ENCODE assay signal across 29 cellular contexts in the genomic region with DNA sequence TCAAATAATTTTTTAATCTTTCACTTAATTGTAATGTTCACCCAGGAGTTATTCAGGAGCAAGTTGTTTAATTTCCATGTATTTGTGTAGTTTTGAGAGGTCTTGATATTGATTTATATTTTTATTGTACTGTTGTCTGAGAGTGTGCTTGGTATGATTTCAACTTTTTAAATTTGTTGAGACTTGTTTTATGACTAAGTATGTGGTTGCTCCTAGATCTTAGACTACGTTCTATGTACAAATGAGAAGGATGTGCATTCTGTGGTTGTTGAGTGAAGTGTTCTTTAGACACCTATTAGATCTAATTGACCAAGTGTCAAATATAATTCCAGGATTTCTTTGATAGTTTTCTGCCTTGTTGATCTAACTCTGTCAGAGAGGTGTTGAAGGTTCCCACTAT.
DNase-seq lines count a peak whose midpoint lies in the region; ATAC-seq, FAIRE-seq and TF ChIP-seq lines count a peak whose summit lies in the region.
"Had no signal": no experiment of that assay in that cellular context is flagged by ENCODE, and none has a peak within 500 bp of the region (broad histone marks: within the 10 kb centered on the region; RNA-seq: fewer than 3 reads in every experiment).

No MANE protein-coding gene starts in this region.

- FAIRE-seq in frontal cortex (lab: Jason Lieb, UNC): no peak
- FAIRE-seq: A549, GM12878, GM12892, GM18507, GM19239 had no signal

- intact Hi-C loops in MCF 10A (cut with micrococcal nuclease): no loop called here
- intact Hi-C loops in breast epithelium (cut with DNase I; ENCODE audit: low total_unique reads): no loop called here
- intact Hi-C loops in mammary epithelial cell (cut with micrococcal nuclease): no loop called here

- H3K27me3 Mint-ChIP-seq in MCF 10A (ENCODE audit: insufficient read depth, unreplicated experiment): no peaks in the 10 kb centered on the region
- H3K27me3 Mint-ChIP-seq: B cell; CD4-positive, alpha-beta memory T cell; CD4-positive, CD25-positive, alpha-beta regulatory T cell; CD8-positive, alpha-beta memory T cell had no signal

- TF ChIP-seq POLR2A in breast epithelium (IDR thresholded peaks at IDR 0.05): no peak

- peak overlapping the region; percentile 47 for H3K4me2 ChIP-seq in mammary epithelial cell (ENCODE audit: insufficient read depth, low read depth, low read length)
- H3K4me2 ChIP-seq: A549; BLaER1 treated with 17β-estradiol and CSF1 and Interleukin-3, amounts not matched to agents 10 nM and 100 nM had no signal

- BruUV-seq in MCF 10A (replicated peaks; lab: Mats Ljungman, UMichigan) (no TSS peak), mammary epithelial cell (replicated peaks; lab: Mats Ljungman, UMichigan) (no TSS peak)

- H3K9me3 Mint-ChIP-seq in MCF 10A (ENCODE audit: unreplicated experiment): peaks cover 7% of the 10 kb centered on the region

- in situ Hi-C loops in mammary epithelial cell (cut with MboI; ENCODE audit: low sequenced_read_pairs in 2 of 2): no loop called here

- no peaks in the 10 kb centered on the region for H4K20me1 ChIP-seq in mammary epithelial cell (ENCODE audit: insufficient read depth, low read length)
- H4K20me1 ChIP-seq: BLaER1 treated with 17β-estradiol and CSF1 and Interleukin-3, amounts not matched to agents 10 nM and 100 nM had no signal

- CTCF ChIA-PET in MCF 10A (lab: Yijun Ruan, JAX): no interaction called here
- CTCF ChIA-PET in mammary epithelial cell (lab: Charles Lee; ENCODE audit: low non-redundant PET): no interaction called here

- no peak for TF ChIP-seq CTCF in MCF 10A (IDR thresholded peaks at IDR 0.05; ENCODE audit: unreplicated experiment)
- no peak for TF ChIP-seq CTCF in breast epithelium (IDR thresholded peaks at IDR 0.05)
- TF ChIP-seq CTCF in mammary epithelial cell (conservative IDR thresholded peaks at IDR 0.05 in 1 of 2, IDR thresholded peaks at IDR 0.05 in 1 of 2; ENCODE audit: extremely low read depth in 1 of 2, insufficient read depth in 1 of 2, low read depth in 1 of 2, low read length in 2 of 2): no peak
- TF ChIP-seq CTCF in epithelial cell of esophagus (IDR thresholded peaks at IDR 0.05; ENCODE audit: insufficient read depth, low read depth, low read length, missing control alignments): no peak
- TF ChIP-seq CTCF in foreskin keratinocyte (conservative IDR thresholded peaks at IDR 0.05): no peak

- POLR2A ChIA-PET in MCF 10A (lab: Yijun Ruan, JAX): no interaction called here

- peak overlapping the region; percentile 70 for H3K27ac Mint-ChIP-seq in MCF 10A (ENCODE audit: low read depth, unreplicated experiment)
- H3K27ac Mint-ChIP-seq: B cell; CD4-positive, alpha-beta memory T cell; CD4-positive, CD25-positive, alpha-beta regulatory T cell; CD8-positive, alpha-beta memory T cell had no signal

- peak; percentile 88 for ATAC-seq in foreskin keratinocyte
- ATAC-seq: A549, GM12878 had no signal

- H3K27me3 ChIP-seq in breast epithelium (no peaks in the 10 kb centered on the region), mammary epithelial cell (ENCODE audit: insufficient read depth, low read length) (no peaks in the 10 kb centered on the region), foreskin keratinocyte (no peaks in the 10 kb centered on the region)
- H3K27me3 ChIP-seq: BLaER1 treated with 17β-estradiol and CSF1 and Interleukin-3, amounts not matched to agents 10 nM and 100 nM had no signal

- H3K36me3 Mint-ChIP-seq in MCF 10A (ENCODE audit: insufficient read depth, unreplicated experiment): peaks cover 6% of the 10 kb centered on the region
- H3K36me3 Mint-ChIP-seq: CD4-positive, alpha-beta memory T cell; CD4-positive, CD25-positive, alpha-beta regulatory T cell had no signal

- no peak overlapping the region for H3K4me3 ChIP-seq in breast epithelium
- peak overlapping the region in 1 of 3 experiments; percentile 6 for H3K4me3 ChIP-seq in mammary epithelial cell (replicated peaks in 1 of 3; ENCODE audit: insufficient read depth in 1 of 3, low read depth in 2 of 3, low read length in 3 of 3)
- no peak overlapping the region for H3K4me3 ChIP-seq in epithelial cell of esophagus (ENCODE audit: low read length)
- H3K4me3 ChIP-seq: A549; BLaER1 treated with 17β-estradiol and CSF1 and Interleukin-3, amounts not matched to agents 10 nM and 100 nM; GM12878 had no signal

- WGBS in mammary epithelial cell (ENCODE audit: low coverage, missing lambda C conversion rate): 0% methylated on average over 1 of the region's 1 CpG

- H3K79me2 ChIP-seq in mammary epithelial cell (ENCODE audit: insufficient read depth, low read length): no peaks in the 10 kb centered on the region

- H3K9ac ChIP-seq in mammary epithelial cell (ENCODE audit: insufficient read depth, low read length): no peak overlapping the region
- H3K9ac ChIP-seq: BLaER1 treated with 17β-estradiol and CSF1 and Interleukin-3, amounts not matched to agents 10 nM and 100 nM had no signal

- H3K4me1 ChIP-seq in breast epithelium (no peaks in the 10 kb centered on the region), mammary epithelial cell (ENCODE audit: insufficient read depth, low read length) (peaks cover 28% of the 10 kb centered on the region), foreskin keratinocyte (peaks cover 4% of the 10 kb centered on the region)
- H3K4me1 ChIP-seq: A549; BLaER1 treated with 17β-estradiol and CSF1 and Interleukin-3, amounts not matched to agents 10 nM and 100 nM had no signal

- no peak overlapping the region for H3K4me3 Mint-ChIP-seq in MCF 10A (ENCODE audit: unreplicated experiment)
- H3K4me3 Mint-ChIP-seq: B cell; CD4-positive, alpha-beta memory T cell; CD4-positive, CD25-positive, alpha-beta regulatory T cell; CD8-positive, alpha-beta memory T cell had no signal

- H3K36me3 ChIP-seq in breast epithelium (no peaks in the 10 kb centered on the region), mammary epithelial cell (ENCODE audit: insufficient read depth, low read length) (no peaks in the 10 kb centered on the region)
- H3K36me3 ChIP-seq: BLaER1 treated with 17β-estradiol and CSF1 and Interleukin-3, amounts not matched to agents 10 nM and 100 nM had no signal

- H3K27ac ChIP-seq in breast epithelium: no peak overlapping the region
- H3K27ac ChIP-seq in mammary epithelial cell (ENCODE audit: insufficient read depth, low read depth, low read length): peak overlapping the region; percentile 54
- H3K27ac ChIP-seq in foreskin keratinocyte: no peak overlapping the region
- H3K27ac ChIP-seq: 22Rv1; A549; BLaER1 treated with 17β-estradiol and CSF1 and Interleukin-3, amounts not matched to agents 10 nM and 100 nM; C4-2B had no signal

- H3K4me1 Mint-ChIP-seq in MCF 10A (ENCODE audit: insufficient read depth, unreplicated experiment): peaks cover 20% of the 10 kb centered on the region
- H3K4me1 Mint-ChIP-seq: B cell; CD4-positive, alpha-beta memory T cell; CD4-positive, CD25-positive, alpha-beta regulatory T cell; CD8-positive, alpha-beta memory T cell had no signal

- peaks cover 0 to 13% of the 10 kb centered on the region in 2 donors for H3K9me3 ChIP-seq in breast epithelium
- no peaks in the 10 kb centered on the region for H3K9me3 ChIP-seq in mammary epithelial cell (replicated peaks; ENCODE audit: insufficient read depth, low read length)
- H3K9me3 ChIP-seq: A549; BLaER1 treated with 17β-estradiol and CSF1 and Interleukin-3, amounts not matched to agents 10 nM and 100 nM had no signal

- DNase-seq in MCF 10A (ENCODE audit: unreplicated experiment) (no peak), breast epithelium (ENCODE audit: low spot score in 2 of 2) (no peak), mammary epithelial cell (peak; percentile 72), epithelial cell of esophagus (ENCODE audit: low read depth) (peak; percentile 4), foreskin keratinocyte (peak; percentile 51 to 81), frontal cortex (ENCODE audit: low spot score in 2 of 2) (no peak), NCI-H128 (lab: John Stamatoyannopoulos, UW; ENCODE audit: unreplicated experiment) (no peak)
- no peak for DNase-seq in activated CD4-positive, alpha-beta T cell treated with anti-CD3 and anti-CD28 coated beads for 48 hours
- DNase-seq: AML-193; CD4-positive, alpha-beta memory T cell; CD4-positive, CD25-positive, alpha-beta regulatory T cell; CD8-positive, alpha-beta memory T cell; COR-L47; DMS 273 treated with DMSO at 0.1 percent for 48 hours; DMS153; DMS53; DMS79; DND-41; EL; GDM1 had no signal

- dilution Hi-C loops in mammary epithelial cell (cut with HindIII; ENCODE audit: low sequenced_read_pairs): no loop called here

- no peak overlapping the region for H2AFZ ChIP-seq in mammary epithelial cell (ENCODE audit: low read depth, low read length)

Comparison
In these comparisons a context has a peak if more than half of its experiments do, and no peak if none do; other contexts are left out.
1. DNase-seq: peak in mammary epithelial cell (single experiment), epithelial cell of esophagus (single experiment) and foreskin keratinocyte (2 of 2); none in MCF 10A (single experiment), breast epithelium (0 of 2), frontal cortex (0 of 2), NCI-H128 (single experiment) and activated CD4-positive, alpha-beta T cell treated with anti-CD3 and anti-CD28 coated beads for 48 hours (single experiment).